1 cellular context compared by ENCODE assay signal in genomic region chr7:157336383-157337315, GRCh38.
A peak's percentile ranks its signal among the peaks of the same experiment; 100 is the strongest.
TF ChIP-seq lines count a peak whose summit lies in the region.

Gene DNAJB6 (plus strand): TSS chr7:157337004. CDS start chr7:157358573, 21,569 bp downstream.

TF ChIP-seq in GM23338, 12 proteins besides CTCF, POLR2A, EP300 and RAD21:
- peak; percentile 92 for TF ChIP-seq ETS1 (IDR thresholded peaks at IDR 0.05)
- TF ChIP-seq REST (IDR thresholded peaks at IDR 0.05; ENCODE audit: unreplicated experiment), result no peak
- TF ChIP-seq JUNB (IDR thresholded peaks at IDR 0.05; ENCODE audit: unreplicated experiment), result no peak
- TF ChIP-seq POLR2AphosphoS5 (IDR thresholded peaks at IDR 0.05; ENCODE audit: low read depth), result peak; percentile 69
- TF ChIP-seq CREB1 (CRISPR knock-in tag; IDR thresholded peaks at IDR 0.05; ENCODE audit: low read depth), result peak; percentile 93
- no peak for TF ChIP-seq NANOG (IDR thresholded peaks at IDR 0.05; ENCODE audit: borderline replicate concordance)
- no peak for TF ChIP-seq ZNF114 (CRISPR knock-in tag; IDR thresholded peaks at IDR 0.05)
- no peak for TF ChIP-seq STAT1 (IDR thresholded peaks at IDR 0.05; ENCODE audit: unreplicated experiment)
TF ChIP-seq in GM23338: peak in this region for 3.
